ENCODE assay signal across 8 cellular contexts in genomic region chr5:141513627-141514329, GRCh38. TPM values are rescaled to one million over a fixed set of nuclear protein-coding genes. Genes with fewer than 3 reads are reported as not detected.
A peak's percentile ranks its signal among the peaks of the same experiment; 100 is the strongest.
DNase-seq lines count a peak whose midpoint lies in the region; TF ChIP-seq lines count a peak whose summit lies in the region.

No MANE protein-coding gene starts in this region.

- peaks cover 80% of the 10 kb centered on the region for H3K36me3 ChIP-seq in DOHH2 (ENCODE audit: control insufficient read depth, low read length)
- peaks cover 0 to 62% (median 8%) of the 10 kb centered on the region in 3 donors for H3K36me3 ChIP-seq in esophagus squamous epithelium
- H3K36me3 ChIP-seq in muscle layer of duodenum (ENCODE audit: control insufficient read depth in 1 of 2, insufficient read depth in 2 of 2, low read length in 2 of 2): peaks cover 23 to 25% of the 10 kb centered on the region in 2 donors

- H3K4me2 ChIP-seq in DOHH2 (ENCODE audit: low read length): peak overlapping the region; percentile 97

- intact Hi-C loops in esophagus squamous epithelium (cut with DNase I): loop anchor here (5.0 kb wide), 1 partner anchor 36 kb away; the partner anchor contains the start of gene PCDHGC3

- no peaks in the 10 kb centered on the region for H4K20me1 ChIP-seq in DOHH2 (ENCODE audit: control insufficient read depth, insufficient read depth, low read depth, low read length)

- H3K4me3 ChIP-seq in DOHH2 (ENCODE audit: low read length) (peak overlapping the region; percentile 79), HFF-Myc (replicated peaks; ENCODE audit: low read depth, low read length) (peak overlapping the region; percentile 42), esophagus squamous epithelium (peak overlapping the region; percentile 42 to 76 (median 64)), muscle layer of duodenum (ENCODE audit: low read depth in 1 of 2, low read length in 2 of 2) (peak overlapping the region; percentile 66 to 80)

- peak overlapping the region; percentile 100 for H3K27ac ChIP-seq in DOHH2 (ENCODE audit: low read depth, low read length)
- peak overlapping the region; percentile 86 to 95 (median 94) for H3K27ac ChIP-seq in esophagus squamous epithelium
- H3K27ac ChIP-seq in muscle layer of duodenum (ENCODE audit: low read length): peak overlapping the region; percentile 82

- H3F3A ChIP-seq in DOHH2 (ENCODE audit: control insufficient read depth, insufficient read depth): peaks cover 45% of the 10 kb centered on the region

- H3K27me3 ChIP-seq in DOHH2 (ENCODE audit: control insufficient read depth, low read length) (no peaks in the 10 kb centered on the region), esophagus squamous epithelium (no peaks in the 10 kb centered on the region), muscle layer of duodenum (ENCODE audit: low read depth, low read length) (no peaks in the 10 kb centered on the region)

- H3K79me2 ChIP-seq in DOHH2 (ENCODE audit: control insufficient read depth, low read length): peaks cover 23% of the 10 kb centered on the region

- H3K4me1 ChIP-seq in DOHH2 (ENCODE audit: control insufficient read depth, low read length) (peaks cover 87% of the 10 kb centered on the region), esophagus squamous epithelium (peaks cover 21 to 87% (median 55%) of the 10 kb centered on the region in 3 donors), muscle layer of duodenum (ENCODE audit: control insufficient read depth in 1 of 2, insufficient read depth in 2 of 2, low read length in 2 of 2) (peaks cover 8 to 26% of the 10 kb centered on the region in 2 donors)

- H3K9me2 ChIP-seq in DOHH2 (replicated peaks; ENCODE audit: control insufficient read depth, low read length): no peaks in the 10 kb centered on the region

- H3K9me3 ChIP-seq in DOHH2 (ENCODE audit: control insufficient read depth, insufficient read depth, low read length): no peaks in the 10 kb centered on the region
- H3K9me3 ChIP-seq in esophagus squamous epithelium: no peaks in the 10 kb centered on the region
- no peaks in the 10 kb centered on the region for H3K9me3 ChIP-seq in muscle layer of duodenum (ENCODE audit: control insufficient read depth in 1 of 2, low read length in 2 of 2)

- DNase-seq in HFF-Myc (ENCODE audit: extremely low read depth, low read depth) (peak; percentile 74), NCI-H526 treated with DMSO at 0.1 percent for 48 hours (lab: John Stamatoyannopoulos, UW) (peak; percentile 54), esophagus squamous epithelium (lab: John Stamatoyannopoulos, UW) (no peak), OCI-M2 (lab: John Stamatoyannopoulos, UW; ENCODE audit: unreplicated experiment) (no peak)
- peak; percentile 69 to 80 for DNase-seq in activated T-cell treated with anti-CD3 and anti-CD28 coated beads, Interleukin-2, amount 50 U/mL, for 48 hours
- peak; percentile 55 to 78 for DNase-seq in stimulated activated CD8-positive, alpha-beta memory T cell treated with anti-CD3 and anti-CD28 coated beads, Interleukin-7, amount 100 ng/mL, for 48 hours (ENCODE audit: extremely low read depth in 1 of 2, low read depth in 1 of 2)

- no peak for TF ChIP-seq CTCF in DOHH2 (IDR thresholded peaks at IDR 0.05; ENCODE audit: low read depth, low read length, poor library complexity, severe bottlenecking)
- TF ChIP-seq CTCF in HFF-Myc (IDR thresholded peaks at IDR 0.05; ENCODE audit: low read depth, low read length, missing control alignments): no peak
- no peak for TF ChIP-seq CTCF in esophagus squamous epithelium (IDR thresholded peaks at IDR 0.05)

- whole genome bisulfite sequencing in esophagus squamous epithelium, 2 donors: 1 to 7% methylated on average over 8 to 21 of the region's 29 CpGs

- TF ChIP-seq POLR2A in esophagus squamous epithelium (IDR thresholded peaks at IDR 0.05): no peak

RNA-seq across cellular contexts. Expression of gene PCDHGC5, which starts 24.9 kb away (rescaled TPM):
- 1 to 10 TPM in 3 of 4 donors, under 1 TPM in 1; 0.26 to 1.7 (median 1.5) TPM for total RNA-seq in esophagus squamous epithelium

RNA-seq across cellular contexts. Expression of gene PCDHGC4, which starts 28.9 kb away (rescaled TPM):
- 1 to 10 TPM in 3 of 4 donors, under 1 TPM in 1; 0.21 to 3.3 (median 2.1) TPM for total RNA-seq in esophagus squamous epithelium

RNA-seq across cellular contexts. Expression of gene PCDHGC3, which starts 38.0 kb away (rescaled TPM):
- total RNA-seq in esophagus squamous epithelium: 10 to 100 TPM; 36.6 to 52.5 (median 38.6) TPM

Comparison
In these comparisons a context has a peak if more than half of its experiments do, and no peak if none do; other contexts are left out.
1. DNase-seq: peak in HFF-Myc (single experiment), NCI-H526 treated with DMSO at 0.1 percent for 48 hours (single experiment), activated T-cell treated with anti-CD3 and anti-CD28 coated beads, Interleukin-2, amount 50 U/mL, for 48 hours (2 of 2) and stimulated activated CD8-positive, alpha-beta memory T cell treated with anti-CD3 and anti-CD28 coated beads, Interleukin-7, amount 100 ng/mL, for 48 hours (2 of 2); none in esophagus squamous epithelium (single experiment) and OCI-M2 (single experiment).
2. Peak in every context shown above with its lines, with median percentiles within 50 percentile points of each other: H3K27ac ChIP-seq and H3K4me3 ChIP-seq.